20 cellular contexts compared by ENCODE assay signal in genomic region chr3:125185758-125186245, GRCh38. TPM values are rescaled to one million over a fixed set of nuclear protein-coding genes. Genes with fewer than 3 reads are reported as not detected.
DNase-seq lines count a peak whose midpoint lies in the region; ATAC-seq, FAIRE-seq and TF ChIP-seq lines count a peak whose summit lies in the region.
"Had no signal": no experiment of that assay in that cellular context is flagged by ENCODE, and none has a peak within 500 bp of the region (broad histone marks: within the 10 kb centered on the region; RNA-seq: fewer than 3 reads in every experiment).

No MANE protein-coding gene starts in this region.

- DNase-seq in GM12878 (ENCODE audit: low read depth, low spot score) (no peak), NCI-H345 (lab: John Stamatoyannopoulos, UW) (no peak), DMS53 treated with DMSO at 0.1 percent for 48 hours (lab: John Stamatoyannopoulos, UW; ENCODE audit: unreplicated experiment) (no peak), hypothalamus (lab: John Stamatoyannopoulos, UW) (no peak)
- DNase-seq: activated T-cell treated with anti-CD3 and anti-CD28 coated beads, Interleukin-2, amount 50 U/mL, for 24 hours; Caco-2; heart left ventricle; mammary epithelial cell; natural killer cell; NCI-H1930; NCI-H526 treated with DMSO at 0.1 percent for 48 hours; PC-9 had no signal

- FAIRE-seq in GM12878 (lab: Jason Lieb, UNC), result no peak
- FAIRE-seq: keratinocyte, TTC549 had no signal

- peak overlapping the region; percentile 47 for H3K9ac ChIP-seq in GM12878 (ENCODE audit: control insufficient read depth, insufficient read depth, low read length)
- no peak overlapping the region for H3K9ac ChIP-seq in parathyroid adenoma

- TF ChIP-seq POLR2A in GM12878 (IDR thresholded peaks at IDR 0.05; ENCODE audit: low read depth, low read length), result no peak

- peak overlapping the region; percentile 65; the same call in 1 of the 2 replicates for H3K4me2 ChIP-seq in GM12878 (ENCODE audit: control insufficient read depth, insufficient read depth)
- no peak overlapping the region for H3K4me2 ChIP-seq in parathyroid adenoma (ENCODE audit: low read length)
- H3K4me2 ChIP-seq: PC-9 had no signal

- no peaks in the 10 kb centered on the region; the same call in 2 of the 3 replicates for H3K9me3 ChIP-seq in GM12878 (replicated peaks; ENCODE audit: control insufficient read depth, insufficient read depth, low read length)
- no peaks in the 10 kb centered on the region for H3K9me3 ChIP-seq in parathyroid adenoma (ENCODE audit: control insufficient read depth, low read length)
- H3K9me3 ChIP-seq: Caco-2, HAP-1, heart left ventricle, right atrium auricular region had no signal

- H3K4me1 ChIP-seq in GM12878 (ENCODE audit: control insufficient read depth, insufficient read depth, low read length) (peaks cover 21% of the 10 kb centered on the region), parathyroid adenoma (peaks cover 5% of the 10 kb centered on the region)
- H3K4me1 ChIP-seq: Caco-2 had no signal

- BruUV-seq in GM12878 (replicated peaks; lab: Mats Ljungman, UMichigan), result no TSS peak

- POLR2A ChIA-PET in GM12878 (lab: Charles Lee), result interaction anchor here (0.6 to 1.9 kb wide), 2 partner anchors 12 to 99 kb away, joined by 6 read pairs; no protein-coding TSS in a partner anchor

- no peak for TF ChIP-seq EP300 in GM12878 (IDR thresholded peaks at IDR 0.05; ENCODE audit: borderline replicate concordance in 1 of 2, control insufficient read depth in 1 of 2, low read depth in 2 of 2, low read length in 2 of 2)

- H4K20me1 ChIP-seq in GM12878 (ENCODE audit: control insufficient read depth, insufficient read depth), result no peaks in the 10 kb centered on the region

- WGBS in GM12878 (ENCODE audit: insufficient coverage, insufficient replicate concordance, low lambda C conversion rate, missing lambda C conversion rate), result 84% methylated on average over 6 of the region's 6 CpGs

- in situ Hi-C loops in GM12878 (cut with MboI), result no loop called here

- RAD21 ChIA-PET in GM12878 (lab: Charles Lee; ENCODE audit: unreplicated experiment), result interaction anchor here (0.6 kb wide), 1 partner anchor 334 kb away, joined by 3 read pairs; the partner anchor contains the start of gene SNX4

- H3K79me2 ChIP-seq in GM12878 (ENCODE audit: control insufficient read depth, insufficient read depth, low read length) (no peaks in the 10 kb centered on the region), parathyroid adenoma (no peaks in the 10 kb centered on the region)

- intact Hi-C loops in GM12878 (cut with micrococcal nuclease; ENCODE audit: unreplicated experiment), result no loop called here

- H2AFZ ChIP-seq in GM12878 (ENCODE audit: control insufficient read depth, low read depth, low read length) (no peak overlapping the region; the same call in 1 of the 2 replicates), parathyroid adenoma (peak overlapping the region; percentile 51)
- H2AFZ ChIP-seq: PC-9 had no signal

- SMC1A ChIA-PET in GM12878 (lab: Charles Lee; ENCODE audit: uncharacterized antibody, unreplicated experiment), result interaction anchor here (0.9 to 1.4 kb wide), 3 partner anchors 11 to 31 kb away, joined by 3 to 5 read pairs (median 4); no protein-coding TSS in a partner anchor

- CTCF ChIA-PET in GM12878 (lab: Yijun Ruan, JAX), result no interaction called here

- ATAC-seq in GM18868 (IDR thresholded peaks at IDR 0.05; ENCODE audit: unreplicated experiment) (peak; percentile 12), HG02852 (IDR thresholded peaks at IDR 0.05; ENCODE audit: unreplicated experiment) (peak; percentile 8), GM12878 (peak; percentile 52), HG02981 (IDR thresholded peaks at IDR 0.05; ENCODE audit: unreplicated experiment) (no peak)
- ATAC-seq: natural killer cell had no signal

- TF ChIP-seq RAD21 in GM12878 (IDR thresholded peaks at IDR 0.05; ENCODE audit: insufficient read depth, low read depth, low read length), result no peak

- TF ChIP-seq CTCF in GM12878 (IDR thresholded peaks at IDR 0.05 in 2 of 3, conservative IDR thresholded peaks at IDR 0.05 in 1 of 3; ENCODE audit: control insufficient read depth in 2 of 3, extremely low read depth in 1 of 3, insufficient read depth in 1 of 3, low read depth in 3 of 3, low read length in 3 of 3) (no peak), parathyroid adenoma (IDR thresholded peaks at IDR 0.05) (no peak)

- no peak overlapping the region for H3K4me3 ChIP-seq in GM12878
- no peak overlapping the region for H3K4me3 ChIP-seq in parathyroid adenoma (ENCODE audit: low read depth, low read length)
- H3K4me3 ChIP-seq: HAP-1, heart left ventricle, PC-9, right atrium auricular region had no signal

- H3K27me3 ChIP-seq in GM12878 (replicated peaks in 1 of 2; ENCODE audit: control insufficient read depth in 2 of 2, insufficient read depth in 2 of 2, low read length in 1 of 2) (no peaks in the 10 kb centered on the region), parathyroid adenoma (ENCODE audit: control insufficient read depth, insufficient read depth, low read length) (no peaks in the 10 kb centered on the region)
- H3K27me3 ChIP-seq: heart left ventricle, right atrium auricular region had no signal

- no peaks in the 10 kb centered on the region for H3K36me3 ChIP-seq in GM12878 (ENCODE audit: control insufficient read depth in 2 of 2, insufficient read depth in 2 of 2, low read length in 1 of 2)
- H3K36me3 ChIP-seq in parathyroid adenoma (ENCODE audit: control insufficient read depth, insufficient read depth, low read length), result no peaks in the 10 kb centered on the region
- H3K36me3 ChIP-seq: HAP-1, heart left ventricle, right atrium auricular region had no signal

- H3K27ac ChIP-seq in GM12878 (ENCODE audit: control insufficient read depth, insufficient read depth) (peak overlapping the region; percentile 38; the same call in 1 of the 2 replicates), parathyroid adenoma (no peak overlapping the region)
- H3K27ac ChIP-seq: heart left ventricle, PC-9, right atrium auricular region had no signal

TF ChIP-seq in GM12878, 131 proteins besides CTCF, POLR2A, EP300 and RAD21 (continues in another document):
- TF ChIP-seq POU2F2 (IDR thresholded peaks at IDR 0.05; ENCODE audit: borderline replicate concordance, low read depth, low read length) (no peak), IKZF1 (conservative IDR thresholded peaks at IDR 0.05) (no peak)
- TF ChIP-seq, protein P1, sequence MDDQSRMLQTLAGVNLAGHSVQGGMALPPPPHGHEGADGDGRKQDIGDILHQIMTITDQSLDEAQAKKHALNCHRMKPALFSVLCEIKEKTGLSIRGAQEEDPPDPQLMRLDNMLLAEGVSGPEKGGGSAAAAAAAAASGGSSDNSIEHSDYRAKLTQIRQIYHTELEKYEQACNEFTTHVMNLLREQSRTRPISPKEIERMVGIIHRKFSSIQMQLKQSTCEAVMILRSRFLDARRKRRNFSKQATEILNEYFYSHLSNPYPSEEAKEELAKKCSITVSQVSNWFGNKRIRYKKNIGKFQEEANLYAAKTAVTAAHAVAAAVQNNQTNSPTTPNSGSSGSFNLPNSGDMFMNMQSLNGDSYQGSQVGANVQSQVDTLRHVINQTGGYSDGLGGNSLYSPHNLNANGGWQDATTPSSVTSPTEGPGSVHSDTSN (IDR thresholded peaks at IDR 0.05; ENCODE audit: insufficient replicate concordance, low read depth, low read length), result no peak

RNA-seq across cellular contexts. Expression of gene SLC12A8, which starts 26.7 kb away (rescaled TPM):
- 14.9 and 17.1 TPM in 2 replicates for total RNA-seq in GM12878 (2013; cell fraction: nucleolus; rRNA removed)
- 61.1 and 71.6 TPM in 2 replicates for total RNA-seq in GM12878 (2014; rRNA removed)
- total RNA-seq in GM12878 (2014; rRNA removed; fragmentation: Illumina TruSeq; extraction: Trizol), result 51.1 and 54.0 TPM in 2 replicates
- 58.3 and 61.4 TPM in 2 replicates for total RNA-seq in GM12878 (2021)
- polyA plus RNA-seq in GM12878 (2011; ENCODE audit: low read depth), result 50.0 TPM
- 0.97 and 2.5 TPM in 2 replicates for polyA plus RNA-seq in GM12878 (2011; rRNA removed)
- 2.2 and 2.6 TPM in 2 replicates for polyA plus RNA-seq in GM12878 (2011; cell fraction: cytosol; rRNA removed)
- 2.5 and 2.6 TPM in 2 replicates for polyA plus RNA-seq in GM12878 (2011; cell fraction: nucleus; rRNA removed)
- polyA plus RNA-seq in GM12878 (2012), result 58.3 and 69.9 TPM in 2 replicates
- polyA plus RNA-seq in GM12878 (2014; fragmentation: Illumina TruSeq; extraction: Trizol), result 59.1 and 62.6 TPM in 2 replicates
- 10 to 100 TPM; 39.8 to 46.1 TPM for polyA plus RNA-seq in GM12878 (2014; fragmentation: Nextera tagmentation; extraction: Ambion mirVana)
- 65.8 and 70.5 TPM in 2 replicates for polyA plus RNA-seq in GM12878 (2014; rRNA removed)
- polyA plus RNA-seq in GM12878 (2016; fragmentation: Nextera tagmentation; extraction: Ambion mirVana), result 10 to 100 TPM; 40.4 to 44.2 TPM
- polyA minus RNA-seq in GM12878 (2011; rRNA and poly(A)+ RNA removed), result 2.0 and 2.6 TPM in 2 replicates
- polyA minus RNA-seq in GM12878 (2011; cell fraction: cytosol; rRNA and poly(A)+ RNA removed), result 1.5 and 1.6 TPM in 2 replicates
- 2.2 and 5.4 TPM in 2 replicates for polyA minus RNA-seq in GM12878 (2011; cell fraction: nucleus; rRNA and poly(A)+ RNA removed)
